8 cellular contexts compared by ENCODE assay signal in genomic region chr1:11924334-11925195, GRCh38. TPM values are rescaled to one million over a fixed set of nuclear protein-coding genes. Genes with fewer than 3 reads are reported as not detected.
DNase-seq lines count a peak whose midpoint lies in the region; ATAC-seq and TF ChIP-seq lines count a peak whose summit lies in the region.

No MANE protein-coding gene starts in this region.

- H3K9me3 ChIP-seq in SK-N-SH (no peaks in the 10 kb centered on the region), WERI-Rb-1 (ENCODE audit: severe bottlenecking) (no peaks in the 10 kb centered on the region), iPS-15b (ENCODE audit: control insufficient read depth, insufficient read depth, low read length) (no peaks in the 10 kb centered on the region)

- CTCF ChIA-PET in SK-N-SH (lab: Yijun Ruan, JAX): interaction anchor here (1.5 kb wide), 1 partner anchor 17 kb away, joined by 3 read pairs; no protein-coding TSS in a partner anchor

- ATAC-seq in SK-N-SH treated with all-trans-retinoic acid at 6 μM for 48 hours: no peak
- ATAC-seq in HG03025 (IDR thresholded peaks at IDR 0.05; ENCODE audit: low FRiP score, unreplicated experiment): no peak
- ATAC-seq in HG03460 (IDR thresholded peaks at IDR 0.05; ENCODE audit: unreplicated experiment): no peak

- H3K4me3 ChIP-seq in SK-N-SH (ENCODE audit: low read depth in 2 of 2, low read length in 1 of 2): peak overlapping the region; percentile 61 to 75
- H3K4me3 ChIP-seq in WERI-Rb-1 (ENCODE audit: low read depth, low read length): peak overlapping the region; percentile 51
- peak overlapping the region; percentile 56 for H3K4me3 ChIP-seq in iPS-15b (ENCODE audit: low read depth, low read length)

- TF ChIP-seq RAD21 in SK-N-SH (IDR thresholded peaks at IDR 0.05; ENCODE audit: low read length): no peak

- no peak overlapping the region for H2AFZ ChIP-seq in SK-N-SH (ENCODE audit: low read depth)

- H3F3A ChIP-seq in SK-N-SH (replicated peaks; ENCODE audit: insufficient read depth): peaks cover 11% of the 10 kb centered on the region

- TF ChIP-seq EP300 in SK-N-SH (IDR thresholded peaks at IDR 0.05; ENCODE audit: borderline replicate concordance in 1 of 2, low read depth in 1 of 2, low read length in 1 of 2): no peak

- H3K79me2 ChIP-seq in SK-N-SH (ENCODE audit: insufficient read depth): peaks cover 52% of the 10 kb centered on the region

- peak overlapping the region; percentile 91 for H3K4me3 Mint-ChIP-seq in stimulated activated naive CD8-positive, alpha-beta T cell treated with anti-CD3 and anti-CD28 coated beads, Interleukin-15, Interleukin-2, amounts not matched to agents 100 ng/mL and 50 ng/mL, for 24 hours

- POLR2A ChIA-PET in SK-N-SH (lab: Yijun Ruan, JAX): interaction anchor here (0.6 to 2.2 kb wide), 2 partner anchors 15 to 38 kb away, joined by 4 to 28 read pairs; no protein-coding TSS in a partner anchor

- peaks cover 10 to 24% of the 10 kb centered on the region in 2 experiments for H3K36me3 ChIP-seq in SK-N-SH (replicated peaks in 1 of 2; ENCODE audit: control insufficient read depth in 1 of 2, insufficient read depth in 2 of 2, low read length in 1 of 2)
- peaks cover 44% of the 10 kb centered on the region for H3K36me3 ChIP-seq in WERI-Rb-1
- peaks cover 17% of the 10 kb centered on the region for H3K36me3 ChIP-seq in iPS-15b (ENCODE audit: control insufficient read depth, insufficient read depth, low read length)

- TF ChIP-seq CTCF in SK-N-SH (IDR thresholded peaks at IDR 0.05): no peak
- TF ChIP-seq CTCF in WERI-Rb-1 (IDR thresholded peaks at IDR 0.05; ENCODE audit: low read depth, low read length): no peak

- H3K36me3 Mint-ChIP-seq in stimulated activated naive CD8-positive, alpha-beta T cell treated with anti-CD3 and anti-CD28 coated beads, Interleukin-15, Interleukin-2, amounts not matched to agents 100 ng/mL and 50 ng/mL, for 24 hours (ENCODE audit: low read depth): peaks cover 38% of the 10 kb centered on the region

- 57% methylated on average over 14 of the region's 16 CpGs for WGBS in SK-N-SH (ENCODE audit: low lambda C conversion rate)

- no peaks in the 10 kb centered on the region for H3K27me3 Mint-ChIP-seq in stimulated activated naive CD8-positive, alpha-beta T cell treated with anti-CD3 and anti-CD28 coated beads, Interleukin-15, Interleukin-2, amounts not matched to agents 100 ng/mL and 50 ng/mL, for 24 hours

- H3K4me1 ChIP-seq in SK-N-SH (ENCODE audit: control insufficient read depth in 1 of 2, insufficient read depth in 2 of 2, low read depth in 1 of 2, low read length in 1 of 2) (peaks cover 13 to 19% of the 10 kb centered on the region in 2 experiments; a peak in 3 of 4 replicates), iPS-15b (ENCODE audit: control insufficient read depth, insufficient read depth, low read length) (peaks cover 6% of the 10 kb centered on the region)

- H3K9me2 ChIP-seq in SK-N-SH: no peaks in the 10 kb centered on the region

- H3K9me3 Mint-ChIP-seq in stimulated activated naive CD8-positive, alpha-beta T cell treated with anti-CD3 and anti-CD28 coated beads, Interleukin-15, Interleukin-2, amounts not matched to agents 100 ng/mL and 50 ng/mL, for 24 hours: no peaks in the 10 kb centered on the region

- no peak for DNase-seq in SK-N-SH
- DNase-seq in WERI-Rb-1: no peak
- DNase-seq in DMS153 (lab: John Stamatoyannopoulos, UW): no peak

- H3K9ac ChIP-seq in SK-N-SH (peak overlapping the region; percentile 45), iPS-15b (ENCODE audit: low read depth, low read length) (no peak overlapping the region)

- peaks cover 40% of the 10 kb centered on the region for H4K20me1 ChIP-seq in SK-N-SH (ENCODE audit: insufficient read depth)

- no peak overlapping the region for H3K27ac ChIP-seq in SK-N-SH (ENCODE audit: low read depth in 2 of 2, low read length in 1 of 2)
- no peak overlapping the region for H3K27ac ChIP-seq in WERI-Rb-1

- H3K27me3 ChIP-seq in SK-N-SH (ENCODE audit: insufficient read depth) (no peaks in the 10 kb centered on the region), WERI-Rb-1 (ENCODE audit: insufficient read depth, low read depth, severe bottlenecking) (no peaks in the 10 kb centered on the region), iPS-15b (ENCODE audit: control insufficient read depth, insufficient read depth, low read length) (no peaks in the 10 kb centered on the region)

- peak overlapping the region; percentile 86 for H3K27ac Mint-ChIP-seq in stimulated activated naive CD8-positive, alpha-beta T cell treated with anti-CD3 and anti-CD28 coated beads, Interleukin-15, Interleukin-2, amounts not matched to agents 100 ng/mL and 50 ng/mL, for 24 hours

- H3K4me2 ChIP-seq in SK-N-SH: peak overlapping the region; percentile 98

- peaks cover 34% of the 10 kb centered on the region for H3K4me1 Mint-ChIP-seq in stimulated activated naive CD8-positive, alpha-beta T cell treated with anti-CD3 and anti-CD28 coated beads, Interleukin-15, Interleukin-2, amounts not matched to agents 100 ng/mL and 50 ng/mL, for 24 hours (ENCODE audit: low read depth)

TF ChIP-seq in SK-N-SH, 30 proteins besides CTCF, POLR2A, EP300 and RAD21 (continues in another document):
- no peak for TF ChIP-seq PBX3 (IDR thresholded peaks at IDR 0.05)
- no peak for TF ChIP-seq ZBTB33 (IDR thresholded peaks at IDR 0.05; ENCODE audit: borderline replicate concordance, low read depth)
- no peak for TF ChIP-seq MXI1 (IDR thresholded peaks at IDR 0.05; ENCODE audit: low read depth, low read length)
- TF ChIP-seq RXRA (IDR thresholded peaks at IDR 0.05; ENCODE audit: borderline replicate concordance, low read depth): no peak
- TF ChIP-seq FOXM1 (IDR thresholded peaks at IDR 0.05; ENCODE audit: low read depth): no peak

TF ChIP-seq in SK-N-SH treated with all-trans-retinoic acid at 6 μM for 48 hours, 23 proteins besides CTCF, POLR2A, EP300 and RAD21 (continues in another document):
- TF ChIP-seq CSRNP3 (CRISPR knock-in tag; IDR thresholded peaks at IDR 0.05) (no peak), OSR1 (CRISPR knock-in tag; IDR thresholded peaks at IDR 0.05) (no peak), TOX (CRISPR knock-in tag; IDR thresholded peaks at IDR 0.05; ENCODE audit: borderline replicate concordance) (no peak), ZNF70 (CRISPR knock-in tag; IDR thresholded peaks at IDR 0.05) (no peak), ZC3H10 (CRISPR knock-in tag; IDR thresholded peaks at IDR 0.05) (no peak), ZFP30 (CRISPR knock-in tag; IDR thresholded peaks at IDR 0.05) (no peak), PATZ1 (CRISPR knock-in tag; IDR thresholded peaks at IDR 0.05; ENCODE audit: borderline replicate concordance) (no peak), RARB (CRISPR knock-in tag; IDR thresholded peaks at IDR 0.05) (no peak)

RNA-seq across cellular contexts. Expression of gene KIAA2013, which starts 1.7 kb away (rescaled TPM):
- polyA plus RNA-seq in SK-N-SH (2012; rRNA removed): 66.1 and 67.9 TPM in 2 replicates
- 33.3 and 49.7 TPM in 2 replicates for polyA plus RNA-seq in SK-N-SH (2012; cell fraction: cytosol; rRNA removed)
- polyA plus RNA-seq in SK-N-SH (2012; cell fraction: nucleus; rRNA removed): 44.1 and 55.1 TPM in 2 replicates

RNA-seq across cellular contexts. Expression of gene PLOD1, which starts 10.0 kb away (rescaled TPM):
- 204 and 257 TPM in 2 replicates for polyA plus RNA-seq in SK-N-SH (2012; rRNA removed)
- 102 and 163 TPM in 2 replicates for polyA plus RNA-seq in SK-N-SH (2012; cell fraction: cytosol; rRNA removed)
- polyA plus RNA-seq in SK-N-SH (2012; cell fraction: nucleus; rRNA removed): 216 and 265 TPM in 2 replicates

RNA-seq across cellular contexts. Expression of gene MFN2, which starts 55.7 kb away (rescaled TPM):
- polyA plus RNA-seq in SK-N-SH (2012; rRNA removed): 43.2 and 46.1 TPM in 2 replicates
- polyA plus RNA-seq in SK-N-SH (2012; cell fraction: cytosol; rRNA removed): 31.0 and 37.2 TPM in 2 replicates
- polyA plus RNA-seq in SK-N-SH (2012; cell fraction: nucleus; rRNA removed): 56.3 and 62.9 TPM in 2 replicates
